ENCODE assay signal across 18 cellular contexts in genomic region chr3:106589306-106589942, GRCh38.
DNase-seq lines count a peak whose midpoint lies in the region; ATAC-seq and TF ChIP-seq lines count a peak whose summit lies in the region.
"Had no signal": no experiment of that assay in that cellular context is flagged by ENCODE, and none has a peak within 500 bp of the region (broad histone marks: within the 10 kb centered on the region; RNA-seq: fewer than 3 reads in every experiment).

No MANE protein-coding gene starts in this region.

- H3K4me3 ChIP-seq in IMR-90 (ENCODE audit: insufficient read depth, low read depth, low read length) (no peak overlapping the region), RWPE2 (ENCODE audit: severe bottlenecking) (no peak overlapping the region), esophagus squamous epithelium (no peak overlapping the region), osteoblast (ENCODE audit: insufficient read depth, low read length) (no peak overlapping the region)
- H3K4me3 ChIP-seq: BLaER1 treated with 17β-estradiol and CSF1 and Interleukin-3, amounts not matched to agents 10 nM and 100 nM; body of pancreas; left ventricle myocardium inferior had no signal

- no peaks in the 10 kb centered on the region for H3K9me1 ChIP-seq in IMR-90 (ENCODE audit: insufficient read depth, low read length)

- POLR2A ChIA-PET in IMR-90 (lab: Charles Lee; ENCODE audit: unreplicated experiment): no interaction called here

- no peak overlapping the region for H3K9ac ChIP-seq in IMR-90 (ENCODE audit: low read depth, low read length)
- H3K9ac ChIP-seq: BLaER1 treated with 17β-estradiol and CSF1 and Interleukin-3, amounts not matched to agents 10 nM and 100 nM had no signal

- no peak overlapping the region for H4K8ac ChIP-seq in IMR-90 (ENCODE audit: low read depth in 2 of 2, low read length in 2 of 2)

- dilution Hi-C loops in IMR-90 (cut with HindIII; ENCODE audit: low sequenced_read_pairs, unreplicated experiment): no loop called here

- CTCF ChIA-PET in IMR-90 (lab: Yijun Ruan, JAX): no interaction called here

- no peak overlapping the region for H4K91ac ChIP-seq in IMR-90 (ENCODE audit: insufficient read depth, low read depth, low read length)

- no peak overlapping the region for H3K14ac ChIP-seq in IMR-90 (replicated peaks; ENCODE audit: low read depth, low read length)

- ATAC-seq in IMR-90 (ENCODE audit: low read depth) (no peak), RWPE2 (ENCODE audit: low read depth) (peak; percentile 92)
- ATAC-seq: body of pancreas, SK-N-SH treated with all-trans-retinoic acid at 6 μM for 48 hours had no signal

- H3K27ac ChIP-seq in IMR-90 (ENCODE audit: insufficient read depth, low read length): no peak overlapping the region
- peak overlapping the region; percentile 74 for H3K27ac ChIP-seq in RWPE2 (ENCODE audit: poor library complexity, severe bottlenecking)
- peak overlapping the region in 3 of 4 donors; percentile 41 to 58 (median 58) for H3K27ac ChIP-seq in esophagus squamous epithelium
- no peak overlapping the region for H3K27ac ChIP-seq in osteoblast (ENCODE audit: low read depth, low read length)
- H3K27ac ChIP-seq: BLaER1 treated with 17β-estradiol and CSF1 and Interleukin-3, amounts not matched to agents 10 nM and 100 nM; body of pancreas; left ventricle myocardium inferior had no signal

- TF ChIP-seq POLR2A in IMR-90 (IDR thresholded peaks at IDR 0.05; ENCODE audit: low read depth, low read length) (no peak), esophagus squamous epithelium (IDR thresholded peaks at IDR 0.05) (no peak)

- no peak for TF ChIP-seq CTCF in IMR-90 (conservative IDR thresholded peaks at IDR 0.05; ENCODE audit: low read depth, low read length)
- TF ChIP-seq CTCF in RWPE2 (IDR thresholded peaks at IDR 0.05; ENCODE audit: poor library complexity, severe bottlenecking): no peak
- no peak for TF ChIP-seq CTCF in esophagus squamous epithelium (IDR thresholded peaks at IDR 0.05)
- no peak for TF ChIP-seq CTCF in osteoblast (IDR thresholded peaks at IDR 0.05; ENCODE audit: extremely low read depth, low read depth, low read length)

- no peaks in the 10 kb centered on the region for H3K27me3 ChIP-seq in IMR-90 (ENCODE audit: control insufficient read depth, insufficient read depth, low read length)
- H3K27me3 ChIP-seq in RWPE2 (ENCODE audit: insufficient read depth, poor library complexity, severe bottlenecking): no peaks in the 10 kb centered on the region
- H3K27me3 ChIP-seq in esophagus squamous epithelium: no peaks in the 10 kb centered on the region
- no peaks in the 10 kb centered on the region for H3K27me3 ChIP-seq in osteoblast (ENCODE audit: insufficient read depth, low read length)
- H3K27me3 ChIP-seq: BLaER1 treated with 17β-estradiol and CSF1 and Interleukin-3, amounts not matched to agents 10 nM and 100 nM; body of pancreas had no signal

- H3K18ac ChIP-seq in IMR-90 (ENCODE audit: low read depth, low read length): no peak overlapping the region

- TF ChIP-seq RAD21 in IMR-90 (IDR thresholded peaks at IDR 0.05; ENCODE audit: low read length): no peak

- no peak overlapping the region for H2AK5ac ChIP-seq in IMR-90 (ENCODE audit: low read depth, low read length)

- no peak overlapping the region for H2BK5ac ChIP-seq in IMR-90 (ENCODE audit: low read depth, low read length, poor library complexity, severe bottlenecking)

- H3K36me3 ChIP-seq in IMR-90 (ENCODE audit: control insufficient read depth, insufficient read depth, low read length): no peaks in the 10 kb centered on the region
- no peaks in the 10 kb centered on the region for H3K36me3 ChIP-seq in RWPE2 (ENCODE audit: low read depth)
- H3K36me3 ChIP-seq in esophagus squamous epithelium: no peaks in the 10 kb centered on the region
- no peaks in the 10 kb centered on the region for H3K36me3 ChIP-seq in osteoblast (ENCODE audit: insufficient read depth, low read length)
- H3K36me3 ChIP-seq: BLaER1 treated with 17β-estradiol and CSF1 and Interleukin-3, amounts not matched to agents 10 nM and 100 nM; left ventricle myocardium inferior had no signal

- H4K20me1 ChIP-seq in IMR-90 (ENCODE audit: insufficient read depth, low read length) (no peaks in the 10 kb centered on the region), osteoblast (ENCODE audit: insufficient read depth, low read length) (no peaks in the 10 kb centered on the region)
- H4K20me1 ChIP-seq: BLaER1 treated with 17β-estradiol and CSF1 and Interleukin-3, amounts not matched to agents 10 nM and 100 nM had no signal

- no peak overlapping the region for H3K56ac ChIP-seq in IMR-90 (ENCODE audit: extremely low read depth, insufficient read depth, low read length)

- WGBS in IMR-90 (ENCODE audit: extremely low coverage in 2 of 2, insufficient read length in 1 of 2), 2 experiments: no CpG with 5 or more reads among the region's 5 CpGs
- WGBS in esophagus squamous epithelium, 2 donors: 25 to 45% methylated on average over 5 of the region's 5 CpGs

- intact Hi-C loops in IMR-90 (cut with micrococcal nuclease): no loop called here
- intact Hi-C loops in esophagus squamous epithelium (cut with DNase I): no loop called here

- H2BK120ac ChIP-seq in IMR-90 (ENCODE audit: low read depth, low read length): no peak overlapping the region

- DNase-seq in IMR-90: peak; percentile 27
- DNase-seq in RWPE2 (ENCODE audit: low spot score): no peak
- no peak for DNase-seq in esophagus squamous epithelium (lab: John Stamatoyannopoulos, UW)
- DNase-seq in osteoblast (ENCODE audit: insufficient read length, low spot score, missing footprints): no peak
- no peak for DNase-seq in SHP77 treated with DMSO at 0.1 percent for 48 hours (lab: John Stamatoyannopoulos, UW)
- no peak for DNase-seq in NCI-H1417 treated with DMSO at 0.1 percent for 48 hours (lab: John Stamatoyannopoulos, UW)
- DNase-seq in NCI-H82 treated with DMSO at 0.1 percent for 48 hours (lab: John Stamatoyannopoulos, UW; ENCODE audit: unreplicated experiment): no peak
- DNase-seq: activated CD4-positive, alpha-beta T cell treated with anti-CD3 and anti-CD28 coated beads, Interleukin-2, amount 50 U/mL, for 48 hours; activated effector memory CD4-positive, alpha-beta T cell treated with Interleukin-2 at 50 U/mL for 16 hours; body of pancreas; DMS 273 treated with DMSO at 0.1 percent for 48 hours; KG1; left ventricle myocardium inferior; naive B cell; NCI-H1694; NCI-H510A had no signal

- in situ Hi-C loops in IMR-90 (cut with MboI; ENCODE audit: low sequenced_read_pairs): no loop called here

- H3K4me2 ChIP-seq in IMR-90 (ENCODE audit: low read depth, low read length): no peak overlapping the region
- peak overlapping the region; percentile 4 for H3K4me2 ChIP-seq in osteoblast (ENCODE audit: insufficient read depth, low read length)
- H3K4me2 ChIP-seq: BLaER1 treated with 17β-estradiol and CSF1 and Interleukin-3, amounts not matched to agents 10 nM and 100 nM had no signal

- H3K79me2 ChIP-seq in osteoblast (ENCODE audit: insufficient read depth, low read length): no peaks in the 10 kb centered on the region

- no peaks in the 10 kb centered on the region for H3K79me1 ChIP-seq in IMR-90 (ENCODE audit: low read depth in 1 of 2, low read length in 2 of 2)

- no peak overlapping the region for H2BK15ac ChIP-seq in IMR-90 (ENCODE audit: low read depth, low read length)

- H2BK20ac ChIP-seq in IMR-90 (ENCODE audit: low read depth, low read length): no peak overlapping the region

- H3K4ac ChIP-seq in IMR-90 (ENCODE audit: low read depth, low read length): no peak overlapping the region

- H4K5ac ChIP-seq in IMR-90 (ENCODE audit: low read depth, low read length): no peak overlapping the region

- no TSS peak for BruUV-seq in IMR-90 (replicated peaks; lab: Mats Ljungman, UMichigan)

- no peak overlapping the region for H3K23ac ChIP-seq in IMR-90 (ENCODE audit: low read depth, low read length)

- no peak overlapping the region for H2AK9ac ChIP-seq in IMR-90 (replicated peaks; ENCODE audit: low read depth, low read length, poor library complexity)

- no peaks in the 10 kb centered on the region for H3K9me3 ChIP-seq in IMR-90 (ENCODE audit: control insufficient read depth, insufficient read depth, low read length)
- H3K9me3 ChIP-seq in RWPE2 (ENCODE audit: severe bottlenecking): no peaks in the 10 kb centered on the region
- H3K9me3 ChIP-seq in esophagus squamous epithelium: no peaks in the 10 kb centered on the region
- no peaks in the 10 kb centered on the region for H3K9me3 ChIP-seq in osteoblast (ENCODE audit: low read depth, low read length)
- H3K9me3 ChIP-seq: body of pancreas, left ventricle myocardium inferior had no signal

- H3K4me1 ChIP-seq in IMR-90 (ENCODE audit: control insufficient read depth, insufficient read depth, low read length) (no peaks in the 10 kb centered on the region), RWPE2 (ENCODE audit: insufficient read depth, poor library complexity, severe bottlenecking) (peaks cover 35% of the 10 kb centered on the region), esophagus squamous epithelium (peaks cover 9 to 40% (median 13%) of the 10 kb centered on the region in 3 donors), osteoblast (ENCODE audit: insufficient read depth, low read length) (peaks cover 8% of the 10 kb centered on the region)
- H3K4me1 ChIP-seq: BLaER1 treated with 17β-estradiol and CSF1 and Interleukin-3, amounts not matched to agents 10 nM and 100 nM; body of pancreas; left ventricle myocardium inferior had no signal

- no peak overlapping the region for H2AFZ ChIP-seq in IMR-90 (replicated peaks; ENCODE audit: low read length, poor library complexity)
- no peak overlapping the region for H2AFZ ChIP-seq in osteoblast (ENCODE audit: low read length)

TF ChIP-seq in IMR-90, 13 proteins besides CTCF, POLR2A, EP300 and RAD21:
- no peak for TF ChIP-seq MAFK (IDR thresholded peaks at IDR 0.05; ENCODE audit: low read depth, low read length)
- no peak for TF ChIP-seq MAZ (IDR thresholded peaks at IDR 0.05; ENCODE audit: borderline replicate concordance, low read depth, low read length)
- no peak for TF ChIP-seq SMC3 (IDR thresholded peaks at IDR 0.05; ENCODE audit: low read depth, low read length)

Comparison
In these comparisons a context has a peak if more than half of its experiments do, and no peak if none do; other contexts are left out.
1. H3K27ac ChIP-seq: peak in RWPE2 (single experiment) and esophagus squamous epithelium (3 of 4); none in IMR-90 (single experiment) and osteoblast (single experiment).